In genomic region chr19:45770192-45771101, GRCh38 we compare ENCODE assay signal across 1 cellular context.
A peak's percentile ranks its signal among the peaks of the same experiment; 100 is the strongest.
TF ChIP-seq lines count a peak whose summit lies in the region.

No MANE protein-coding gene starts in this region.

TF ChIP-seq in K562, 482 proteins besides CTCF, POLR2A, EP300 and RAD21 (continued from another document and continues in another):
- TF ChIP-seq CHD2 (IDR thresholded peaks at IDR 0.05; ENCODE audit: low read depth, low read length) (peak; percentile 65), ARID2 (IDR thresholded peaks at IDR 0.05) (no peak), NFXL1 (CRISPR knock-in tag; IDR thresholded peaks at IDR 0.05) (no peak), TFAP4 (CRISPR knock-in tag; IDR thresholded peaks at IDR 0.05; ENCODE audit: borderline replicate concordance) (peak; percentile 100), STAG1 (CRISPR knock-in tag; IDR thresholded peaks at IDR 0.05; ENCODE audit: borderline replicate concordance) (no peak), POLR2AphosphoS2 (IDR thresholded peaks at IDR 0.05; ENCODE audit: low read length) (peak; percentile 95), ZNF121 (CRISPR knock-in tag; conservative IDR thresholded peaks at IDR 0.05) (no peak), ZNF384 (IDR thresholded peaks at IDR 0.05; ENCODE audit: low read depth, low read length) (no peak), ZNF24 (IDR thresholded peaks at IDR 0.05) (no peak), ZNF695 (CRISPR knock-in tag; IDR thresholded peaks at IDR 0.05) (no peak), ZNF124 (CRISPR knock-in tag; IDR thresholded peaks at IDR 0.05) (no peak), FOXJ3 (CRISPR knock-in tag; IDR thresholded peaks at IDR 0.05) (no peak), ETV1 (tag; conservative IDR thresholded peaks at IDR 0.05; ENCODE audit: low read depth) (0 out of 2 replicates have a peak, but pooled peaks have one; percentile 26), HDAC2 (IDR thresholded peaks at IDR 0.05) (peak; percentile 80; the same call in 1 of the 2 replicates), GABPB2 (CRISPR knock-in tag; conservative IDR thresholded peaks at IDR 0.05) (0 out of 2 replicates have a peak, but pooled peaks have one; percentile 46), TCF3 (CRISPR knock-in tag; IDR thresholded peaks at IDR 0.05) (0 out of 2 replicates have a peak, but pooled peaks have one; percentile 34), ZNF75A (CRISPR knock-in tag; IDR thresholded peaks at IDR 0.05) (peak; percentile 24; the same call in 1 of the 2 replicates), REST (CRISPR knock-in tag; IDR thresholded peaks at IDR 0.05; ENCODE audit: low read depth) (peak; percentile 88; the same call in 1 of the 2 replicates), CBX8 (IDR thresholded peaks at IDR 0.05; ENCODE audit: borderline replicate concordance, extremely low read depth, low read depth, low read length, poor library complexity, severe bottlenecking) (no peak), ZNF239 (CRISPR knock-in tag; IDR thresholded peaks at IDR 0.05) (no peak), CEBPG (CRISPR knock-in tag; IDR thresholded peaks at IDR 0.05) (no peak), CEBPG (tag; conservative IDR thresholded peaks at IDR 0.05 in 1 of 2, IDR thresholded peaks at IDR 0.05 in 1 of 2) (no peak), TRIM28 (IDR thresholded peaks at IDR 0.05) (no peak), FOXJ2 (tag; IDR thresholded peaks at IDR 0.05) (no peak), ZFP36 (IDR thresholded peaks at IDR 0.05; ENCODE audit: low read depth, low read length, partially characterized antibody) (no peak), MLLT1 (IDR thresholded peaks at IDR 0.05) (no peak), NFIX (CRISPR knock-in tag; IDR thresholded peaks at IDR 0.05; ENCODE audit: low read depth) (no peak), ZSCAN32 (CRISPR knock-in tag; IDR thresholded peaks at IDR 0.05) (peak; percentile 30; the same call in 1 of the 2 replicates), MITF (IDR thresholded peaks at IDR 0.05) (peak; percentile 6; the same call in 1 of the 2 replicates), SAFB (IDR thresholded peaks at IDR 0.05; ENCODE audit: borderline replicate concordance, low read depth, low read length) (peak; percentile 82), ZNF551 (CRISPR knock-in tag; IDR thresholded peaks at IDR 0.05) (no peak), LARP7 (IDR thresholded peaks at IDR 0.05) (no peak), ATF2 (CRISPR knock-in tag; IDR thresholded peaks at IDR 0.05) (0 out of 2 replicates have a peak, but pooled peaks have one; percentile 34)
- TF ChIP-seq, protein P1, sequence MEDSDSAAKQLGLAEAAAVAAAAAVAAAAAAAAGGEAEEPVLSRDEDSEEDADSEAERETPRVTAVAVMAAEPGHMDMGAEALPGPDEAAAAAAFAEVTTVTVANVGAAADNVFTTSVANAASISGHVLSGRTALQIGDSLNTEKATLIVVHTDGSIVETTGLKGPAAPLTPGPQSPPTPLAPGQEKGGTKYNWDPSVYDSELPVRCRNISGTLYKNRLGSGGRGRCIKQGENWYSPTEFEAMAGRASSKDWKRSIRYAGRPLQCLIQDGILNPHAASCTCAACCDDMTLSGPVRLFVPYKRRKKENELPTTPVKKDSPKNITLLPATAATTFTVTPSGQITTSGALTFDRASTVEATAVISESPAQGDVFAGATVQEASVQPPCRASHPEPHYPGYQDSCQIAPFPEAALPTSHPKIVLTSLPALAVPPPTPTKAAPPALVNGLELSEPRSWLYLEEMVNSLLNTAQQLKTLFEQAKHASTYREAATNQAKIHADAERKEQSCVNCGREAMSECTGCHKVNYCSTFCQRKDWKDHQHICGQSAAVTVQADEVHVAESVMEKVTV (CRISPR knock-in tag; IDR thresholded peaks at IDR 0.05), result 0 out of 2 replicates have a peak, but pooled peaks have one; percentile 22
- TF ChIP-seq, protein P2, sequence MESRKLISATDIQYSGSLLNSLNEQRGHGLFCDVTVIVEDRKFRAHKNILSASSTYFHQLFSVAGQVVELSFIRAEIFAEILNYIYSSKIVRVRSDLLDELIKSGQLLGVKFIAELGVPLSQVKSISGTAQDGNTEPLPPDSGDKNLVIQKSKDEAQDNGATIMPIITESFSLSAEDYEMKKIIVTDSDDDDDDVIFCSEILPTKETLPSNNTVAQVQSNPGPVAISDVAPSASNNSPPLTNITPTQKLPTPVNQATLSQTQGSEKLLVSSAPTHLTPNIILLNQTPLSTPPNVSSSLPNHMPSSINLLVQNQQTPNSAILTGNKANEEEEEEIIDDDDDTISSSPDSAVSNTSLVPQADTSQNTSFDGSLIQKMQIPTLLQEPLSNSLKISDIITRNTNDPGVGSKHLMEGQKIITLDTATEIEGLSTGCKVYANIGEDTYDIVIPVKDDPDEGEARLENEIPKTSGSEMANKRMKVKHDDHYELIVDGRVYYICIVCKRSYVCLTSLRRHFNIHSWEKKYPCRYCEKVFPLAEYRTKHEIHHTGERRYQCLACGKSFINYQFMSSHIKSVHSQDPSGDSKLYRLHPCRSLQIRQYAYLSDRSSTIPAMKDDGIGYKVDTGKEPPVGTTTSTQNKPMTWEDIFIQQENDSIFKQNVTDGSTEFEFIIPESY (CRISPR knock-in tag; IDR thresholded peaks at IDR 0.05), result peak; percentile 48
- TF ChIP-seq, protein P3, sequence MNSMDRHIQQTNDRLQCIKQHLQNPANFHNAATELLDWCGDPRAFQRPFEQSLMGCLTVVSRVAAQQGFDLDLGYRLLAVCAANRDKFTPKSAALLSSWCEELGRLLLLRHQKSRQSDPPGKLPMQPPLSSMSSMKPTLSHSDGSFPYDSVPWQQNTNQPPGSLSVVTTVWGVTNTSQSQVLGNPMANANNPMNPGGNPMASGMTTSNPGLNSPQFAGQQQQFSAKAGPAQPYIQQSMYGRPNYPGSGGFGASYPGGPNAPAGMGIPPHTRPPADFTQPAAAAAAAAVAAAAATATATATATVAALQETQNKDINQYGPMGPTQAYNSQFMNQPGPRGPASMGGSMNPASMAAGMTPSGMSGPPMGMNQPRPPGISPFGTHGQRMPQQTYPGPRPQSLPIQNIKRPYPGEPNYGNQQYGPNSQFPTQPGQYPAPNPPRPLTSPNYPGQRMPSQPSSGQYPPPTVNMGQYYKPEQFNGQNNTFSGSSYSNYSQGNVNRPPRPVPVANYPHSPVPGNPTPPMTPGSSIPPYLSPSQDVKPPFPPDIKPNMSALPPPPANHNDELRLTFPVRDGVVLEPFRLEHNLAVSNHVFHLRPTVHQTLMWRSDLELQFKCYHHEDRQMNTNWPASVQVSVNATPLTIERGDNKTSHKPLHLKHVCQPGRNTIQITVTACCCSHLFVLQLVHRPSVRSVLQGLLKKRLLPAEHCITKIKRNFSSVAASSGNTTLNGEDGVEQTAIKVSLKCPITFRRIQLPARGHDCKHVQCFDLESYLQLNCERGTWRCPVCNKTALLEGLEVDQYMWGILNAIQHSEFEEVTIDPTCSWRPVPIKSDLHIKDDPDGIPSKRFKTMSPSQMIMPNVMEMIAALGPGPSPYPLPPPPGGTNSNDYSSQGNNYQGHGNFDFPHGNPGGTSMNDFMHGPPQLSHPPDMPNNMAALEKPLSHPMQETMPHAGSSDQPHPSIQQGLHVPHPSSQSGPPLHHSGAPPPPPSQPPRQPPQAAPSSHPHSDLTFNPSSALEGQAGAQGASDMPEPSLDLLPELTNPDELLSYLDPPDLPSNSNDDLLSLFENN (IDR thresholded peaks at IDR 0.05; ENCODE audit: low read depth in 2 of 2, low read length in 2 of 2), result peak in 1 of 2 experiments; percentile 48; a peak in 1 of 4 replicates
- TF ChIP-seq, protein P4, sequence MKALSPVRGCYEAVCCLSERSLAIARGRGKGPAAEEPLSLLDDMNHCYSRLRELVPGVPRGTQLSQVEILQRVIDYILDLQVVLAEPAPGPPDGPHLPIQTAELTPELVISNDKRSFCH (CRISPR knock-in tag; IDR thresholded peaks at IDR 0.05), result no peak
- TF ChIP-seq, protein P4 (tag; IDR thresholded peaks at IDR 0.05), result no peak
- TF ChIP-seq, protein P5, sequence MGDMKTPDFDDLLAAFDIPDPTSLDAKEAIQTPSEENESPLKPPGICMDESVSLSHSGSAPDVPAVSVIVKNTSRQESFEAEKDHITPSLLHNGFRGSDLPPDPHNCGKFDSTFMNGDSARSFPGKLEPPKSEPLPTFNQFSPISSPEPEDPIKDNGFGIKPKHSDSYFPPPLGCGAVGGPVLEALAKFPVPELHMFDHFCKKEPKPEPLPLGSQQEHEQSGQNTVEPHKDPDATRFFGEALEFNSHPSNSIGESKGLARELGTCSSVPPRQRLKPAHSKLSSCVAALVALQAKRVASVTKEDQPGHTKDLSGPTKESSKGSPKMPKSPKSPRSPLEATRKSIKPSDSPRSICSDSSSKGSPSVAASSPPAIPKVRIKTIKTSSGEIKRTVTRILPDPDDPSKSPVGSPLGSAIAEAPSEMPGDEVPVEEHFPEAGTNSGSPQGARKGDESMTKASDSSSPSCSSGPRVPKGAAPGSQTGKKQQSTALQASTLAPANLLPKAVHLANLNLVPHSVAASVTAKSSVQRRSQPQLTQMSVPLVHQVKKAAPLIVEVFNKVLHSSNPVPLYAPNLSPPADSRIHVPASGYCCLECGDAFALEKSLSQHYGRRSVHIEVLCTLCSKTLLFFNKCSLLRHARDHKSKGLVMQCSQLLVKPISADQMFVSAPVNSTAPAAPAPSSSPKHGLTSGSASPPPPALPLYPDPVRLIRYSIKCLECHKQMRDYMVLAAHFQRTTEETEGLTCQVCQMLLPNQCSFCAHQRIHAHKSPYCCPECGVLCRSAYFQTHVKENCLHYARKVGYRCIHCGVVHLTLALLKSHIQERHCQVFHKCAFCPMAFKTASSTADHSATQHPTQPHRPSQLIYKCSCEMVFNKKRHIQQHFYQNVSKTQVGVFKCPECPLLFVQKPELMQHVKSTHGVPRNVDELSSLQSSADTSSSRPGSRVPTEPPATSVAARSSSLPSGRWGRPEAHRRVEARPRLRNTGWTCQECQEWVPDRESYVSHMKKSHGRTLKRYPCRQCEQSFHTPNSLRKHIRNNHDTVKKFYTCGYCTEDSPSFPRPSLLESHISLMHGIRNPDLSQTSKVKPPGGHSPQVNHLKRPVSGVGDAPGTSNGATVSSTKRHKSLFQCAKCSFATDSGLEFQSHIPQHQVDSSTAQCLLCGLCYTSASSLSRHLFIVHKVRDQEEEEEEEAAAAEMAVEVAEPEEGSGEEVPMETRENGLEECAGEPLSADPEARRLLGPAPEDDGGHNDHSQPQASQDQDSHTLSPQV (IDR thresholded peaks at IDR 0.05), result peak; percentile 85
